Comparison of ENCODE assay signal across 24 cellular contexts in genomic region chr15:64581408-64581761, GRCh38.
"Had no signal": no experiment of that assay in that cellular context is flagged by ENCODE, and none has a peak within 500 bp of the region (broad histone marks: within the 10 kb centered on the region; RNA-seq: fewer than 3 reads in every experiment).

No MANE protein-coding gene starts in this region.

- DNase-seq: activated B cell treated with CpG ODN at 0.5 μM for 24 hours; activated CD4-positive, alpha-beta T cell treated with anti-CD3 and anti-CD28 coated beads for 36 hours; activated CD4-positive, alpha-beta T cell treated with anti-CD3 and anti-CD28 coated beads, Interleukin-2, amount 50 U/mL, for 4 hours; activated CD8-positive, alpha-beta memory T cell treated with anti-CD3 and anti-CD28 coated beads, Interleukin-2, amount 50 U/mL, for 48 hours; activated effector memory CD4-positive, alpha-beta T cell treated with Interleukin-2 at 50 U/mL for 16 hours; activated naive CD4-positive, alpha-beta T cell treated with anti-CD3 and anti-CD28 coated beads for 36 hours; activated T-cell treated with anti-CD3 and anti-CD28 coated beads, Interleukin-2, amount 50 U/mL, for 4 hours; anterior cingulate cortex; body of pancreas; effector CD4-positive, alpha-beta T cell; mucosa of descending colon; sigmoid colon; stimulated activated CD4-positive, alpha-beta T cell treated with anti-CD3 and anti-CD28 coated beads, Interleukin-2, amount 100 ng/mL, for 48 hours; stimulated activated CD8-positive, alpha-beta memory T cell treated with anti-CD3 and anti-CD28 coated beads, Interleukin-4, amount 100 ng/mL, for 48 hours; stimulated activated naive B cell treated with anti-CD40 and anti-IgM and Interleukin-4, amounts not matched to agents 10 μg/mL and 1 μg/mL and 100 μg/mL, for 72 hours; T-helper 1 cell; T-helper 9 cell had no signal

- H3K4me3 Mint-ChIP-seq: activated B cell treated with CpG ODN at 0.5 μM for 24 hours; activated CD4-positive, alpha-beta T cell treated with anti-CD3 and anti-CD28 coated beads for 36 hours; activated naive CD4-positive, alpha-beta T cell treated with anti-CD3 and anti-CD28 coated beads for 36 hours; activated T-cell treated with anti-CD3 and anti-CD28 coated beads, Interleukin-2, amount 50 U/mL, for 4 hours; memory B cell; neural progenitor cell; stimulated activated naive B cell treated with anti-CD40 and anti-IgM and Interleukin-4, amounts not matched to agents 10 μg/mL and 1 μg/mL and 100 μg/mL, for 72 hours; type B pancreatic cell had no signal

- FAIRE-seq: endometrium had no signal

- H3K4me1 ChIP-seq: body of pancreas had no signal

- H3K27ac ChIP-seq: body of pancreas, neural progenitor cell, sigmoid colon, thoracic aorta, vagina had no signal

- H3K27me3 ChIP-seq: body of pancreas, neural progenitor cell, sigmoid colon, vagina had no signal

- H3K4me3 ChIP-seq: body of pancreas, mucosa of descending colon, neural progenitor cell, sigmoid colon, smooth muscle cell, thoracic aorta, vagina had no signal

- H3K27ac Mint-ChIP-seq: activated B cell treated with CpG ODN at 0.5 μM for 24 hours; activated naive CD4-positive, alpha-beta T cell treated with anti-CD3 and anti-CD28 coated beads for 36 hours; memory B cell; neural progenitor cell; stimulated activated naive B cell treated with anti-CD40 and anti-IgM and Interleukin-4, amounts not matched to agents 10 μg/mL and 1 μg/mL and 100 μg/mL, for 72 hours had no signal

- H3K27me3 Mint-ChIP-seq: activated B cell treated with CpG ODN at 0.5 μM for 24 hours; activated CD4-positive, alpha-beta T cell treated with anti-CD3 and anti-CD28 coated beads for 36 hours; memory B cell; stimulated activated naive B cell treated with anti-CD40 and anti-IgM and Interleukin-4, amounts not matched to agents 10 μg/mL and 1 μg/mL and 100 μg/mL, for 72 hours; type B pancreatic cell had no signal

- H3K36me3 ChIP-seq: neural progenitor cell, sigmoid colon, thoracic aorta, vagina had no signal

- H3K9me3 Mint-ChIP-seq: memory B cell had no signal

- H3K9me3 ChIP-seq: body of pancreas, vagina had no signal

- ATAC-seq: activated CD4-positive, alpha-beta T cell treated with anti-CD3 and anti-CD28 coated beads for 36 hours; activated T-cell treated with anti-CD3 and anti-CD28 coated beads, Interleukin-2, amount 50 U/mL, for 4 hours; body of pancreas; stimulated activated naive B cell treated with anti-CD40 and anti-IgM and Interleukin-4, amounts not matched to agents 10 μg/mL and 1 μg/mL and 100 μg/mL, for 72 hours had no signal
